9 cellular contexts compared by ENCODE assay signal in genomic region chr12:11862794-11863193, GRCh38.
DNase-seq lines count a peak whose midpoint lies in the region; TF ChIP-seq lines count a peak whose summit lies in the region.
"Had no signal": no experiment of that assay in that cellular context is flagged by ENCODE, and none has a peak within 500 bp of the region (broad histone marks: within the 10 kb centered on the region; RNA-seq: fewer than 3 reads in every experiment).

No MANE protein-coding gene starts in this region.

- peak overlapping the region in 8 of 11 experiments; percentile 18 to 89 (median 80); a peak in 13 of 22 replicates for H3K4me2 ChIP-seq in BLaER1 treated with 17β-estradiol and CSF1 and Interleukin-3, amounts not matched to agents 10 nM and 100 nM
- peak overlapping the region; percentile 66 for H3K4me2 ChIP-seq in fibroblast of lung (ENCODE audit: extremely low read depth, insufficient read depth, low read length)

- H3K9me3 ChIP-seq in BLaER1 treated with 17β-estradiol and CSF1 and Interleukin-3, amounts not matched to agents 10 nM and 100 nM (replicated peaks in 1 of 11) = peaks cover 20 to 60% (median 42%) of the 10 kb centered on the region in 11 experiments
- H3K9me3 ChIP-seq in fibroblast of lung (ENCODE audit: control insufficient read depth, insufficient read depth, low read depth, low read length) (no peaks in the 10 kb centered on the region), neutrophil (no peaks in the 10 kb centered on the region)

- TF ChIP-seq CTCF in fibroblast of lung (conservative IDR thresholded peaks at IDR 0.05 in 1 of 2, IDR thresholded peaks at IDR 0.05 in 1 of 2; ENCODE audit: low read depth in 1 of 2, low read length in 2 of 2) = no peak
- TF ChIP-seq CTCF in neutrophil (IDR thresholded peaks at IDR 0.05) = no peak

- no peak overlapping the region for H3K9ac ChIP-seq in BLaER1 treated with 17β-estradiol and CSF1 and Interleukin-3, amounts not matched to agents 10 nM and 100 nM
- H3K9ac ChIP-seq in fibroblast of lung (ENCODE audit: insufficient read depth, low read length) = no peak overlapping the region

- DNase-seq in LHCN-M2 (ENCODE audit: low read depth) (peak; percentile 50), fibroblast of lung (ENCODE audit: low read depth in 2 of 2) (peak; percentile 42 to 67), NCI-H1105 treated with DMSO at 0.1 percent for 48 hours (lab: John Stamatoyannopoulos, UW) (no peak), NCI-H226 (no peak)
- DNase-seq in activated CD8-positive, alpha-beta memory T cell treated with anti-CD3 and anti-CD28 coated beads, Interleukin-2, amount 50 U/mL, for 4 hours = no peak
- no peak for DNase-seq in activated CD4-positive, alpha-beta T cell treated with anti-CD3 and anti-CD28 coated beads for 4 hours
- DNase-seq: occipital lobe had no signal

- H2AFZ ChIP-seq in fibroblast of lung (ENCODE audit: low read length) = peak overlapping the region; percentile 3

- H3K4me1 ChIP-seq in BLaER1 treated with 17β-estradiol and CSF1 and Interleukin-3, amounts not matched to agents 10 nM and 100 nM = peaks cover 37 to 70% (median 62%) of the 10 kb centered on the region in 10 experiments
- H3K4me1 ChIP-seq in fibroblast of lung (ENCODE audit: control insufficient read depth, extremely low read depth, insufficient read depth, low read length) (peaks cover 10% of the 10 kb centered on the region), neutrophil (ENCODE audit: control insufficient read depth in 1 of 2, insufficient read depth in 1 of 2, low read depth in 1 of 2, low read length in 1 of 2) (peaks cover 26 to 27% of the 10 kb centered on the region in 2 experiments)

- H4K20me1 ChIP-seq in BLaER1 treated with 17β-estradiol and CSF1 and Interleukin-3, amounts not matched to agents 10 nM and 100 nM = no peaks in the 10 kb centered on the region; a peak in 1 of 22 replicates
- H4K20me1 ChIP-seq in fibroblast of lung (ENCODE audit: control insufficient read depth, extremely low read depth, insufficient read depth, low read length) = no peaks in the 10 kb centered on the region

- H3K27ac ChIP-seq in BLaER1 treated with 17β-estradiol and CSF1 and Interleukin-3, amounts not matched to agents 10 nM and 100 nM = peak overlapping the region in 10 of 11 experiments; percentile 35 to 63 (median 58); a peak in 15 of 22 replicates
- H3K27ac ChIP-seq in fibroblast of lung (ENCODE audit: insufficient read depth, low read length) (peak overlapping the region; percentile 19), neutrophil (peak overlapping the region; percentile 55)

- peaks cover 72 to 100% (median 93%) of the 10 kb centered on the region in 11 experiments for H3K36me3 ChIP-seq in BLaER1 treated with 17β-estradiol and CSF1 and Interleukin-3, amounts not matched to agents 10 nM and 100 nM
- H3K36me3 ChIP-seq in fibroblast of lung (ENCODE audit: control insufficient read depth, insufficient read depth, low read length) (no peaks in the 10 kb centered on the region), neutrophil (peaks cover 24% of the 10 kb centered on the region)

- H3K4me3 ChIP-seq in BLaER1 treated with 17β-estradiol and CSF1 and Interleukin-3, amounts not matched to agents 10 nM and 100 nM = no peak overlapping the region
- H3K4me3 ChIP-seq in fibroblast of lung (replicated peaks in 1 of 4; ENCODE audit: control extremely low read depth in 1 of 4, insufficient read depth in 1 of 4, low read depth in 3 of 4, low read length in 4 of 4) (no peak overlapping the region), neutrophil (ENCODE audit: low read depth in 1 of 2, low read length in 1 of 2) (no peak overlapping the region)

- H3K27me3 ChIP-seq in BLaER1 treated with 17β-estradiol and CSF1 and Interleukin-3, amounts not matched to agents 10 nM and 100 nM = no peaks in the 10 kb centered on the region
- no peaks in the 10 kb centered on the region for H3K27me3 ChIP-seq in fibroblast of lung (ENCODE audit: control insufficient read depth, insufficient read depth, low read length)
- no peaks in the 10 kb centered on the region for H3K27me3 ChIP-seq in neutrophil

- H3K79me2 ChIP-seq in fibroblast of lung (ENCODE audit: control insufficient read depth, insufficient read depth, low read length) = no peaks in the 10 kb centered on the region

Comparison
In these comparisons a context has a peak if more than half of its experiments do, and no peak if none do; other contexts are left out.
1. DNase-seq: peak in LHCN-M2 (single experiment) and fibroblast of lung (2 of 2); none in activated CD8-positive, alpha-beta memory T cell treated with anti-CD3 and anti-CD28 coated beads, Interleukin-2, amount 50 U/mL, for 4 hours (single experiment), NCI-H1105 treated with DMSO at 0.1 percent for 48 hours (single experiment), NCI-H226 (single experiment) and activated CD4-positive, alpha-beta T cell treated with anti-CD3 and anti-CD28 coated beads for 4 hours (0 of 2).
2. Peak in every context shown above with its lines, with median percentiles within 50 percentile points of each other: H3K27ac ChIP-seq.